Comparison of ENCODE assay signal across 18 cellular contexts in the genomic region with DNA sequence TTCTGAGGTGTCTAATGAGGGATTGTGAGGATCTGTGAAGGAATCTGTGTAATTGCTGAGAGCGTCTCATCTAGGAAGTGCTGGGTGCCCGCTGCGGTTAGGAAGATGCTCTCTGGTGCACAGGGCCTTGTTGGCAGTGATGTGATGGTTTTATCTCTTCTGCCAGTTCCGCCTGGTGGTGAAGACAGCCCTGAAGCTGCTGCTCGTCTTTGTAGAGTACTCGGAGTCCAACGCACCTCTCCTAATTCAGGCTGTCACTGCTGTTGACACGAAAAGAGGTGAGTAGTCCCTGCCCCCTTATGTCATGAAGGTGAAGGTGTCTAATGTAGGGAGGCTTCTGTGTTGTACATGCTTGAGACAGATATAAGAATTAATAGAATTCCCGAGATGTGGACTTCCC.
"Had no signal": no experiment of that assay in that cellular context is flagged by ENCODE, and none has a peak within 500 bp of the region (broad histone marks: within the 10 kb centered on the region; RNA-seq: fewer than 3 reads in every experiment).

No MANE protein-coding gene starts in this region.

- H3K36me3 Mint-ChIP-seq: immature natural killer cell; naive B cell; stimulated activated naive B cell treated with anti-CD40 and anti-IgM and Interleukin-4, amounts not matched to agents 10 μg/mL and 1 μg/mL and 100 μg/mL, for 72 hours had no signal

- H3K9me3 ChIP-seq: colonic mucosa, ovary, right lobe of liver, spleen, testis, tibial nerve had no signal

- H3K27me3 ChIP-seq: colonic mucosa, ovary, right lobe of liver, spleen, testis, tibial nerve had no signal

- H3K27me3 Mint-ChIP-seq: stimulated activated naive B cell treated with anti-CD40 and anti-IgM and Interleukin-4, amounts not matched to agents 10 μg/mL and 1 μg/mL and 100 μg/mL, for 72 hours; stimulated activated naive CD8-positive, alpha-beta T cell treated with anti-CD3 and anti-CD28 coated beads, Interleukin-15, amount 100 ng/mL, for 72 hours had no signal

- ATAC-seq: right lobe of liver; stimulated activated naive CD8-positive, alpha-beta T cell treated with anti-CD3 and anti-CD28 coated beads, Interleukin-15, amount 100 ng/mL, for 72 hours had no signal

- H3K9me3 Mint-ChIP-seq: immature natural killer cell; nephron; stimulated activated naive B cell treated with anti-CD40 and anti-IgM and Interleukin-4, amounts not matched to agents 10 μg/mL and 1 μg/mL and 100 μg/mL, for 72 hours; stimulated activated naive CD8-positive, alpha-beta T cell treated with anti-CD3 and anti-CD28 coated beads, Interleukin-15, amount 100 ng/mL, for 72 hours had no signal

- H3K36me3 ChIP-seq: colonic mucosa, ovary, right lobe of liver, spleen, tibial nerve had no signal

- H3K27ac Mint-ChIP-seq: immature natural killer cell; naive B cell; nephron; stimulated activated naive B cell treated with anti-CD40 and anti-IgM and Interleukin-4, amounts not matched to agents 10 μg/mL and 1 μg/mL and 100 μg/mL, for 72 hours had no signal

- H3K4me1 Mint-ChIP-seq: immature natural killer cell; naive B cell; nephron; stimulated activated naive B cell treated with anti-CD40 and anti-IgM and Interleukin-4, amounts not matched to agents 10 μg/mL and 1 μg/mL and 100 μg/mL, for 72 hours; stimulated activated naive CD8-positive, alpha-beta T cell treated with anti-CD3 and anti-CD28 coated beads, Interleukin-15, amount 100 ng/mL, for 72 hours had no signal

- H3K4me1 ChIP-seq: right lobe of liver, spleen, testis, tibial nerve had no signal

- H3K27ac ChIP-seq: colonic mucosa, ovary, right lobe of liver, spleen, testis, tibial nerve had no signal

- H3K4me3 Mint-ChIP-seq: immature natural killer cell; naive B cell; nephron; stimulated activated naive B cell treated with anti-CD40 and anti-IgM and Interleukin-4, amounts not matched to agents 10 μg/mL and 1 μg/mL and 100 μg/mL, for 72 hours; stimulated activated naive CD8-positive, alpha-beta T cell treated with anti-CD3 and anti-CD28 coated beads, Interleukin-15, amount 100 ng/mL, for 72 hours had no signal

- DNase-seq: caudate nucleus; colonic mucosa; dermis blood vessel endothelial cell; foreskin melanocyte; immature natural killer cell; mesendoderm; naive B cell; ovary; right lobe of liver; spleen; stimulated activated CD4-positive, alpha-beta T cell treated with anti-CD3 and anti-CD28 coated beads, Interleukin-15, amount 100 ng/mL, for 24 hours; stimulated activated CD4-positive, alpha-beta T cell treated with anti-CD3 and anti-CD28 coated beads, Interleukin-1b, Interleukin-23, amount 100 ng/mL, for 48 hours; stimulated activated CD4-positive, alpha-beta T cell treated with anti-CD3 and anti-CD28 coated beads, Interleukin-4, amount 100 ng/mL, for 4 hours; stimulated activated naive B cell treated with anti-CD40 and anti-IgM and Interleukin-4, amounts not matched to agents 10 μg/mL and 1 μg/mL and 100 μg/mL, for 72 hours; stimulated activated naive CD8-positive, alpha-beta T cell treated with anti-CD3 and anti-CD28 coated beads, Interleukin-15, amount 100 ng/mL, for 72 hours; testis had no signal

- H3K4me3 ChIP-seq: colonic mucosa, ovary, right lobe of liver, spleen, testis, tibial nerve had no signal
